In genomic region chr6:140064371-140064770, GRCh38 we compare ENCODE assay signal across 20 cellular contexts.
"Had no signal": no experiment of that assay in that cellular context is flagged by ENCODE, and none has a peak within 500 bp of the region (broad histone marks: within the 10 kb centered on the region; RNA-seq: fewer than 3 reads in every experiment).

No MANE protein-coding gene starts in this region.

- H3K27me3 ChIP-seq: dorsolateral prefrontal cortex, suprapubic skin had no signal

- H3K27ac ChIP-seq: dorsolateral prefrontal cortex, epithelial cell of prostate, suprapubic skin had no signal

- H3K36me3 ChIP-seq: suprapubic skin had no signal

- H3K4me3 Mint-ChIP-seq: activated CD4-positive, alpha-beta T cell treated with anti-CD3 and anti-CD28 coated beads for 36 hours; activated T-helper 1 cell treated with anti-CD3 and anti-CD28 coated beads, Interleukin-12 subunit alpha, Interleukin-12 subunit beta, Interleukin-2, Interleukin-4 antibody, amounts not matched to agents 30 ng/mL and 10 ng/mL and 1 ng/mL, durations not matched to agents 14 hours and 24 hours and 36 hours; endodermal cell; naive thymus-derived CD8-positive, alpha-beta T cell; stimulated activated naive CD8-positive, alpha-beta T cell treated with anti-CD3 and anti-CD28 coated beads, Interleukin-15, amount 100 ng/mL, for 72 hours; T-cell; WTC11 had no signal

- H3K36me3 Mint-ChIP-seq: activated naive CD4-positive, alpha-beta T cell treated with anti-CD3 and anti-CD28 coated beads, Interleukin-2, amount 50 U/mL, for 72 hours; naive thymus-derived CD8-positive, alpha-beta T cell; T-cell had no signal

- H3K4me2 ChIP-seq: SK-N-SH had no signal

- H3K4me1 Mint-ChIP-seq: activated CD4-positive, alpha-beta T cell treated with anti-CD3 and anti-CD28 coated beads for 36 hours; naive thymus-derived CD8-positive, alpha-beta T cell; stimulated activated naive CD8-positive, alpha-beta T cell treated with anti-CD3 and anti-CD28 coated beads, Interleukin-15, amount 100 ng/mL, for 72 hours; T-cell had no signal

- ATAC-seq: activated CD4-positive, alpha-beta T cell treated with anti-CD3 and anti-CD28 coated beads for 36 hours; activated naive CD4-positive, alpha-beta T cell treated with anti-CD3 and anti-CD28 coated beads, Interleukin-2, amount 50 U/mL, for 72 hours; naive thymus-derived CD8-positive, alpha-beta T cell; stimulated activated naive CD8-positive, alpha-beta T cell treated with anti-CD3 and anti-CD28 coated beads, Interleukin-15, amount 100 ng/mL, for 72 hours; T-cell; WTC11 had no signal

- H3K9me3 Mint-ChIP-seq: activated naive CD4-positive, alpha-beta T cell treated with anti-CD3 and anti-CD28 coated beads, Interleukin-2, amount 50 U/mL, for 72 hours; activated T-helper 1 cell treated with anti-CD3 and anti-CD28 coated beads, Interleukin-12 subunit alpha, Interleukin-12 subunit beta, Interleukin-2, Interleukin-4 antibody, amounts not matched to agents 30 ng/mL and 10 ng/mL and 1 ng/mL, durations not matched to agents 14 hours and 24 hours and 36 hours; endodermal cell; naive thymus-derived CD8-positive, alpha-beta T cell; T-cell had no signal

- H3K9me2 ChIP-seq: SK-N-SH had no signal

- H3K27ac Mint-ChIP-seq: activated CD4-positive, alpha-beta T cell treated with anti-CD3 and anti-CD28 coated beads for 36 hours; activated naive CD4-positive, alpha-beta T cell treated with anti-CD3 and anti-CD28 coated beads, Interleukin-2, amount 50 U/mL, for 72 hours; activated T-helper 1 cell treated with anti-CD3 and anti-CD28 coated beads, Interleukin-12 subunit alpha, Interleukin-12 subunit beta, Interleukin-2, Interleukin-4 antibody, amounts not matched to agents 30 ng/mL and 10 ng/mL and 1 ng/mL, durations not matched to agents 14 hours and 24 hours and 36 hours; endodermal cell; naive thymus-derived CD8-positive, alpha-beta T cell; stimulated activated naive CD8-positive, alpha-beta T cell treated with anti-CD3 and anti-CD28 coated beads, Interleukin-15, amount 100 ng/mL, for 72 hours; T-cell; WTC11 had no signal

- DNase-seq: activated CD4-positive, alpha-beta T cell treated with anti-CD3 and anti-CD28 coated beads for 36 hours; activated CD4-positive, alpha-beta T cell treated with anti-CD3 and anti-CD28 coated beads, Interleukin-2, amount 50 U/mL, for 48 hours; activated gamma-delta T cell treated with Interleukin-2 at 50 U/mL for 16 hours; activated T-cell treated with anti-CD3 and anti-CD28 coated beads for 4 hours; dorsolateral prefrontal cortex; endodermal cell; foreskin melanocyte; naive thymus-derived CD8-positive, alpha-beta T cell; retina; SK-N-SH; stimulated activated CD4-positive, alpha-beta T cell treated with anti-CD3 and anti-CD28 coated beads, Interleukin-15, amount 100 ng/mL, for 24 hours; stimulated activated CD4-positive, alpha-beta T cell treated with anti-CD3 and anti-CD28 coated beads, Interleukin-2, amount 100 ng/mL, for 48 hours; stimulated activated naive CD8-positive, alpha-beta T cell treated with anti-CD3 and anti-CD28 coated beads, Interleukin-15, amount 100 ng/mL, for 72 hours; T-cell; trophoblast cell had no signal

- H3K9me3 ChIP-seq: SK-N-SH, suprapubic skin had no signal

- H3K4me3 ChIP-seq: dorsolateral prefrontal cortex, suprapubic skin had no signal
